26 cellular contexts compared by ENCODE assay signal in the genomic region with DNA sequence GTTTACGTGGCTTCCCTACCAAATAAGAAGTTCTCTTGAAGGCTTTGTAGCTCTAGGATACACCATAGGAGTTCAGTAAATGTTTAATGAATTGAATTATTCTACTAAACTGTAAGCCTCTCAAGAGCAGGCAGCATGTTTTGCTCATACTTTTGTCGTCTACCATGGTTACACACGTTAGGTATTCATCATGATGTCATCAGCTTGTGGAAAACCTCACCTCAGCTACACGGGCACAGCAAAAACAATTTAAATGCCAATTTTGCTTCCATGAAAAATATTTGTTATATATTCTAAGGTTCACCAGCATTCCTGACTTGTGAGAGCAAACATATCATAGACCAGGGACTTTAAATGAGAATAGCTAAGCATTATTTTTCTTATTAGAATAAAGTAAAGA. TPM values are rescaled to one million over a fixed set of nuclear protein-coding genes. Genes with fewer than 3 reads are reported as not detected.
"Had no signal": no experiment of that assay in that cellular context is flagged by ENCODE, and none has a peak within 500 bp of the region (broad histone marks: within the 10 kb centered on the region; RNA-seq: fewer than 3 reads in every experiment).

No MANE protein-coding gene starts in this region.

- H3K4me1 Mint-ChIP-seq: mesothelial cell of epicardium; stimulated activated memory B cell treated with anti-CD40 and anti-IgM and Interleukin-4, amounts not matched to agents 10 μg/mL and 1 μg/mL and 100 μg/mL, for 72 hours had no signal

- ATAC-seq: effector memory CD8-positive, alpha-beta T cell; left lobe of liver; mucosa of descending colon; natural killer cell treated with Interleukin-12 subunit alpha and Interleukin-12 subunit beta and Interleukin-15 and Interleukin-18, amount 100 ng/mL, for 72 hours; right cardiac atrium; stimulated activated memory B cell treated with anti-CD40 and anti-IgM and Interleukin-4, amounts not matched to agents 10 μg/mL and 1 μg/mL and 100 μg/mL, for 72 hours; stimulated activated naive CD8-positive, alpha-beta T cell treated with anti-CD3 and anti-CD28 coated beads, Interleukin-15, Interleukin-2, amounts not matched to agents 100 U/mL and 50 U/mL, for 24 hours; upper lobe of right lung had no signal

- H3K27ac Mint-ChIP-seq: mesothelial cell of epicardium; natural killer cell treated with Interleukin-12 subunit alpha and Interleukin-12 subunit beta and Interleukin-15 and Interleukin-18, amount 100 ng/mL, for 72 hours; neural progenitor cell; stimulated activated memory B cell treated with anti-CD40 and anti-IgM and Interleukin-4, amounts not matched to agents 10 μg/mL and 1 μg/mL and 100 μg/mL, for 72 hours had no signal

- H2AFZ ChIP-seq: neural progenitor cell, parathyroid adenoma had no signal

- H3K9me3 Mint-ChIP-seq: effector memory CD8-positive, alpha-beta T cell; mesothelial cell of epicardium; naive B cell; natural killer cell treated with Interleukin-12 subunit alpha and Interleukin-12 subunit beta and Interleukin-15 and Interleukin-18, amount 100 ng/mL, for 72 hours; neural progenitor cell; stimulated activated memory B cell treated with anti-CD40 and anti-IgM and Interleukin-4, amounts not matched to agents 10 μg/mL and 1 μg/mL and 100 μg/mL, for 72 hours had no signal

- DNase-seq: dermis blood vessel endothelial cell; effector memory CD8-positive, alpha-beta T cell; foreskin fibroblast; gastrocnemius medialis; head of caudate nucleus; kidney; mesenchymal stem cell; mucosa of descending colon; naive B cell; right cardiac atrium; spleen; stimulated activated CD4-positive, alpha-beta T cell treated with anti-CD3 and anti-CD28 coated beads, Interleukin-4, amount 100 ng/mL, for 4 hours; stimulated activated naive CD8-positive, alpha-beta T cell treated with anti-CD3 and anti-CD28 coated beads, Interleukin-15, Interleukin-2, amounts not matched to agents 100 U/mL and 50 U/mL, for 24 hours; transverse colon; upper lobe of right lung; uterus had no signal

- H3K9me3 ChIP-seq: gastrocnemius medialis, mucosa of descending colon, prostate gland, spleen, transverse colon, upper lobe of right lung, uterus had no signal

- H3K4me3 ChIP-seq: coronary artery, gastrocnemius medialis, lung, mucosa of descending colon, neural progenitor cell, prostate gland, skin epidermis, spleen, transverse colon, upper lobe of right lung, uterus had no signal

- H3K4me3 Mint-ChIP-seq: effector memory CD8-positive, alpha-beta T cell; mesothelial cell of epicardium; naive B cell; natural killer cell treated with Interleukin-12 subunit alpha and Interleukin-12 subunit beta and Interleukin-15 and Interleukin-18, amount 100 ng/mL, for 72 hours; neural progenitor cell; stimulated activated memory B cell treated with anti-CD40 and anti-IgM and Interleukin-4, amounts not matched to agents 10 μg/mL and 1 μg/mL and 100 μg/mL, for 72 hours had no signal

- H3K27ac ChIP-seq: coronary artery, neural progenitor cell, parathyroid adenoma, prostate gland, skin epidermis, spleen, transverse colon, upper lobe of right lung, uterus had no signal

- H3K4me1 ChIP-seq: prostate gland, spleen, transverse colon, upper lobe of right lung, uterus had no signal

- H3K36me3 ChIP-seq: uterus had no signal

- H3K27me3 Mint-ChIP-seq: effector memory CD8-positive, alpha-beta T cell; naive B cell; natural killer cell treated with Interleukin-12 subunit alpha and Interleukin-12 subunit beta and Interleukin-15 and Interleukin-18, amount 100 ng/mL, for 72 hours; stimulated activated memory B cell treated with anti-CD40 and anti-IgM and Interleukin-4, amounts not matched to agents 10 μg/mL and 1 μg/mL and 100 μg/mL, for 72 hours had no signal

- H3K9ac ChIP-seq: neural progenitor cell, parathyroid adenoma had no signal

- H3K27me3 ChIP-seq: gastrocnemius medialis, neural progenitor cell, spleen, transverse colon, upper lobe of right lung, uterus had no signal

- FAIRE-seq: kidney had no signal

RNA-seq across cellular contexts. Expression of gene SLC12A5, which starts 44.0 kb away (rescaled TPM):
- total RNA-seq: gastrocnemius medialis; left lobe of liver; natural killer cell treated with Interleukin-12 subunit alpha and Interleukin-12 subunit beta and Interleukin-15 and Interleukin-18, amount 100 ng/mL, for 72 hours; transverse colon had no signal
- polyA plus RNA-seq: lung had no signal
